Comparison of ENCODE assay signal across 8 cellular contexts in the genomic region with DNA sequence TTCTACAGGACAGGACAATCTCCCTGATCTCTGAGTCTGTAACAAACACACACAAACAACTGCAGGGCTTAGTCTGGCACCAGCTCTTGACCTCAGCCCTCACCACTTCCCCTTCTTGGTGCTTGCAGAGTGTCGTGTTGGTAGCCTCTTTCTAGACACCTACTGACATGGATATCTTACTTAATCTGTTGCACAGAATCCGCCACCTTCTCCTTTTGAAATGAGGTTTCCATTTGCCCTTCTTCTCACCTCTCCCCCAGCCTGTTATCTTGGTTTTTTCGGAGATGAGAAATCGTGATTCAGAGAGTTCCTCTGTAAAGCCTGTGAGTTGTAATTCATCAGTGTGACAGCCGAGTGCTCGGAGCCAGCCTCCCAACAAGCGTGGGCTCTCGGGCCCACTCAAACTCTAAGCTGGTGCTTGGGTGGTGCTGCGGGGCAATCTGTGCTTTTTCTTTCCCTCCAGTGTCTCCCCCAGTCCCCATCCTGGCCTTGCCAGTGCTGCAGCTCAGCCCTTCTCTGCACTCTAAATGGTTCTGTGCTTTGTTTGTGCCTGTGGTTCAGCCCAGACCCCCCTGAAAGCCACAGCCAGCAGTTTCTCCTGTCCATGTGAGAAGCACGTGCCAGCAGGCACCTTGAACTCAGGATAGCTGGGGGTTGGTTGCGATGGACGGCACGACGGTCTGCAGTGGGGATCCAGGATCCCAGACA. TPM values are rescaled to one million over a fixed set of nuclear protein-coding genes. Genes with fewer than 3 reads are reported as not detected.
A peak's percentile ranks its signal among the peaks of the same experiment; 100 is the strongest.
DNase-seq lines count a peak whose midpoint lies in the region; ATAC-seq lines count a peak whose summit lies in the region.

No MANE protein-coding gene starts in this region.

- peak overlapping the region in 3 of 7 experiments; percentile 4 to 13 (median 8) for H3K4me3 ChIP-seq in skin epidermis

- DNase-seq in SIG-M5 treated with dmso at 0.1 percent for 504 hours (lab: John Stamatoyannopoulos, UW; ENCODE audit: unreplicated experiment): peak; percentile 97
- DNase-seq in activated naive CD4-positive, alpha-beta T cell treated with anti-CD3 and anti-CD28 coated beads, Interleukin-2, amount 50 U/mL, for 16 hours: peak; percentile 49
- DNase-seq in left ventricle myocardium superior: no peak
- DNase-seq in NCI-H748 (lab: John Stamatoyannopoulos, UW; ENCODE audit: unreplicated experiment): no peak
- no peak for DNase-seq in NCI-H774 (lab: John Stamatoyannopoulos, UW)

- peak overlapping the region in 19 of 21 experiments; percentile 10 to 90 (median 72) for H3K27ac ChIP-seq in skin epidermis

- peak; percentile 93 for ATAC-seq in GM18498 (IDR thresholded peaks at IDR 0.05; ENCODE audit: unreplicated experiment)
- peak; percentile 73 for ATAC-seq in HG02943 (IDR thresholded peaks at IDR 0.05; ENCODE audit: low read depth, unreplicated experiment)
- peak; percentile 62 for ATAC-seq in left ventricle myocardium superior

- intact Hi-C loops in left ventricle myocardium superior (cut with micrococcal nuclease): no loop called here

RNA-seq across cellular contexts. Expression of gene KIAA0513, which starts 28.1 kb away (rescaled TPM):
- 9.5 TPM for total RNA-seq in left ventricle myocardium superior

RNA-seq across cellular contexts. Expression of gene ZDHHC7, which starts 44.3 kb away (rescaled TPM):
- 37.1 TPM for total RNA-seq in left ventricle myocardium superior

RNA-seq across cellular contexts. Expression of gene CIBAR2, which starts 56.6 kb away (rescaled TPM):
- total RNA-seq in left ventricle myocardium superior: not detected

Comparison
In these comparisons a context has a peak if more than half of its experiments do, and no peak if none do; other contexts are left out.
1. DNase-seq: peak in SIG-M5 treated with dmso at 0.1 percent for 504 hours (single experiment) and activated naive CD4-positive, alpha-beta T cell treated with anti-CD3 and anti-CD28 coated beads, Interleukin-2, amount 50 U/mL, for 16 hours (single experiment); none in left ventricle myocardium superior (single experiment), NCI-H748 (single experiment) and NCI-H774 (single experiment).
2. Peak in every context shown above with its lines, with median percentiles within 50 percentile points of each other: ATAC-seq.